In genomic region chr17:42617956-42618431, GRCh38 we compare ENCODE assay signal across 11 cellular contexts. TPM values are rescaled to one million over a fixed set of nuclear protein-coding genes. Genes with fewer than 3 reads are reported as not detected.
DNase-seq lines count a peak whose midpoint lies in the region; ATAC-seq and TF ChIP-seq lines count a peak whose summit lies in the region.
"Had no signal": no experiment of that assay in that cellular context is flagged by ENCODE, and none has a peak within 500 bp of the region (broad histone marks: within the 10 kb centered on the region; RNA-seq: fewer than 3 reads in every experiment).

No MANE protein-coding gene starts in this region.

- H3K27me3 Mint-ChIP-seq in glutamatergic neuron (ENCODE audit: unreplicated experiment), result peaks cover 3% of the 10 kb centered on the region
- peaks cover 0 to 4% (median 2%) of the 10 kb centered on the region in 3 donors for H3K27me3 Mint-ChIP-seq in immature natural killer cell (ENCODE audit: low read depth in 3 of 3)

- H2AFZ ChIP-seq in Karpas-422 (ENCODE audit: low read length), result no peak overlapping the region

- no peaks in the 10 kb centered on the region for H3K9me3 ChIP-seq in Karpas-422 (ENCODE audit: low read length)
- H3K9me3 ChIP-seq: neutrophil had no signal

- H3K9ac ChIP-seq in Karpas-422 (ENCODE audit: low read length), result 0 out of 2 replicates have a peak overlapping the region, but pooled peaks have one; percentile 19

- no peaks in the 10 kb centered on the region for H3K9me3 Mint-ChIP-seq in glutamatergic neuron (ENCODE audit: unreplicated experiment)
- no peaks in the 10 kb centered on the region for H3K9me3 Mint-ChIP-seq in immature natural killer cell
- H3K9me3 Mint-ChIP-seq: activated naive CD4-positive, alpha-beta T cell treated with anti-CD3 and anti-CD28 coated beads, Interleukin-2, amount 50 U/mL, for 72 hours had no signal

- peak overlapping the region; percentile 52 for H3K27ac Mint-ChIP-seq in glutamatergic neuron (ENCODE audit: unreplicated experiment)
- H3K27ac Mint-ChIP-seq in immature natural killer cell, result peak overlapping the region in 2 of 6 donors; percentile 39 to 58
- H3K27ac Mint-ChIP-seq: activated naive CD4-positive, alpha-beta T cell treated with anti-CD3 and anti-CD28 coated beads, Interleukin-2, amount 50 U/mL, for 72 hours had no signal

- no peaks in the 10 kb centered on the region for H4K20me1 ChIP-seq in Karpas-422 (ENCODE audit: insufficient read depth, low read depth, low read length)

- TF ChIP-seq CTCF in GM06990 (IDR thresholded peaks at IDR 0.05; ENCODE audit: insufficient read depth, low read length, poor library complexity, severe bottlenecking) (no peak), glutamatergic neuron (IDR thresholded peaks at IDR 0.05; ENCODE audit: partially characterized antibody, unreplicated experiment) (no peak)

- peaks cover 5% of the 10 kb centered on the region for H3K36me3 Mint-ChIP-seq in glutamatergic neuron (ENCODE audit: unreplicated experiment)
- peaks cover 0 to 20% (median 6%) of the 10 kb centered on the region in 3 donors for H3K36me3 Mint-ChIP-seq in immature natural killer cell

- H3K27ac ChIP-seq in Karpas-422 (ENCODE audit: low read length), result no peak overlapping the region
- H3K27ac ChIP-seq: neutrophil, SK-N-MC had no signal

- H3K79me2 ChIP-seq in Karpas-422 (ENCODE audit: low read length), result no peaks in the 10 kb centered on the region

- peaks cover 20% of the 10 kb centered on the region for H3K4me1 ChIP-seq in Karpas-422 (ENCODE audit: low read length)

- H3K4me2 ChIP-seq in Karpas-422 (ENCODE audit: low read depth, low read length, poor library complexity, severe bottlenecking), result peak overlapping the region; percentile 33

- H3K9me2 ChIP-seq in Karpas-422 (replicated peaks; ENCODE audit: insufficient read depth, low read length), result no peaks in the 10 kb centered on the region

- H3K36me3 ChIP-seq in GM06990 (ENCODE audit: control insufficient read depth, insufficient read depth, low read length), result peaks cover 18% of the 10 kb centered on the region
- H3K36me3 ChIP-seq in Karpas-422 (ENCODE audit: insufficient read depth, low read length), result 0 out of 2 replicates have a peak, but pooled peaks cover 5% of the 10 kb centered on the region

- no peaks in the 10 kb centered on the region for H3K27me3 ChIP-seq in GM06990 (replicated peaks; ENCODE audit: control insufficient read depth, insufficient read depth, low read length)
- no peaks in the 10 kb centered on the region for H3K27me3 ChIP-seq in Karpas-422 (ENCODE audit: low read length)
- H3K27me3 ChIP-seq: neutrophil had no signal

- H3K4me3 ChIP-seq in GM06990 (replicated peaks; ENCODE audit: low read depth, low read length), result peak overlapping the region; percentile 4
- no peak overlapping the region for H3K4me3 ChIP-seq in Karpas-422 (ENCODE audit: low read length)
- H3K4me3 ChIP-seq: SK-N-MC had no signal

- H3K4me1 Mint-ChIP-seq in glutamatergic neuron (ENCODE audit: low read depth, unreplicated experiment), result peaks cover 4% of the 10 kb centered on the region
- peaks cover 14% of the 10 kb centered on the region in 2 donors for H3K4me1 Mint-ChIP-seq in immature natural killer cell

- H3K4me3 Mint-ChIP-seq in glutamatergic neuron (ENCODE audit: unreplicated experiment), result no peak overlapping the region
- H3K4me3 Mint-ChIP-seq in immature natural killer cell, result no peak overlapping the region

- ATAC-seq in GM19452 (IDR thresholded peaks at IDR 0.05; ENCODE audit: unreplicated experiment) (peak; percentile 24), HG03460 (IDR thresholded peaks at IDR 0.05; ENCODE audit: unreplicated experiment) (no peak)

- DNase-seq in GM06990 (ENCODE audit: extremely low read depth, insufficient read length), result peak; percentile 64
- no peak for DNase-seq in Karpas-422
- DNase-seq in glutamatergic neuron, result no peak
- DNase-seq in immature natural killer cell, result no peak
- no peak for DNase-seq in activated CD4-positive, alpha-beta T cell treated with anti-CD3 and anti-CD28 coated beads, Interleukin-2, amount 50 U/mL, for 48 hours
- DNase-seq in NCI-H1417 (lab: John Stamatoyannopoulos, UW), result no peak

RNA-seq across cellular contexts. Expression of gene TUBG1, which starts 8.5 kb away (rescaled TPM):
- 27.4 and 47.6 TPM in 2 replicates for total RNA-seq in Karpas-422 (2014; rRNA removed; shearing (Covaris generic); ENCODE audit: low replicate concordance)
- total RNA-seq in glutamatergic neuron (ENCODE audit: unreplicated experiment), result 74.2 TPM
- polyA plus RNA-seq in immature natural killer cell, result 10 to 100 TPM in 2 of 3 donors, 1 to 10 TPM in 1; 6.0 to 16.9 (median 10.9) TPM

RNA-seq across cellular contexts. Expression of gene RETREG3, which starts 8.8 kb away (rescaled TPM):
- 37.4 and 39.5 TPM in 2 replicates for total RNA-seq in Karpas-422 (2014; rRNA removed; shearing (Covaris generic); ENCODE audit: low replicate concordance)
- total RNA-seq in glutamatergic neuron (ENCODE audit: unreplicated experiment), result 88.2 TPM
- polyA plus RNA-seq in immature natural killer cell, result 100 to 1,000 TPM; 132 to 168 (median 133) TPM

RNA-seq across cellular contexts. Expression of gene PSMC3IP, which starts 40.5 kb away (rescaled TPM):
- total RNA-seq in Karpas-422 (2014; rRNA removed; shearing (Covaris generic); ENCODE audit: low replicate concordance), result 5.3 and 7.9 TPM in 2 replicates
- total RNA-seq in glutamatergic neuron (ENCODE audit: unreplicated experiment), result 12.0 TPM
- polyA plus RNA-seq in immature natural killer cell, result 1 to 10 TPM in 2 of 3 donors, under 1 TPM in 1; 0.91 to 3.0 (median 1.5) TPM

RNA-seq across cellular contexts. Expression of gene TUBG2, which starts 41.1 kb away (rescaled TPM):
- 15.3 and 17.5 TPM in 2 replicates for total RNA-seq in Karpas-422 (2014; rRNA removed; shearing (Covaris generic); ENCODE audit: low replicate concordance)
- total RNA-seq in glutamatergic neuron (ENCODE audit: unreplicated experiment), result 22.1 TPM
- polyA plus RNA-seq in immature natural killer cell, result 1 to 10 TPM; 1.3 to 4.0 (median 3.4) TPM

RNA-seq across cellular contexts. Expression of gene MLX, which starts 51.1 kb away (rescaled TPM):
- total RNA-seq in Karpas-422 (2014; rRNA removed; shearing (Covaris generic); ENCODE audit: low replicate concordance), result 33.0 and 42.4 TPM in 2 replicates
- total RNA-seq in glutamatergic neuron (ENCODE audit: unreplicated experiment), result 62.5 TPM
- polyA plus RNA-seq in immature natural killer cell, result 10 to 100 TPM; 25.0 to 41.0 (median 30.5) TPM
